Comparison of ENCODE assay signal across 1 cellular context in genomic region chr13:29581666-29582065, GRCh38.
TF ChIP-seq lines count a peak whose summit lies in the region.

No MANE protein-coding gene starts in this region.

TF ChIP-seq in HEK293, 187 proteins besides CTCF, POLR2A, EP300 and RAD21 (continued from another document):
- TF ChIP-seq, protein P1, sequence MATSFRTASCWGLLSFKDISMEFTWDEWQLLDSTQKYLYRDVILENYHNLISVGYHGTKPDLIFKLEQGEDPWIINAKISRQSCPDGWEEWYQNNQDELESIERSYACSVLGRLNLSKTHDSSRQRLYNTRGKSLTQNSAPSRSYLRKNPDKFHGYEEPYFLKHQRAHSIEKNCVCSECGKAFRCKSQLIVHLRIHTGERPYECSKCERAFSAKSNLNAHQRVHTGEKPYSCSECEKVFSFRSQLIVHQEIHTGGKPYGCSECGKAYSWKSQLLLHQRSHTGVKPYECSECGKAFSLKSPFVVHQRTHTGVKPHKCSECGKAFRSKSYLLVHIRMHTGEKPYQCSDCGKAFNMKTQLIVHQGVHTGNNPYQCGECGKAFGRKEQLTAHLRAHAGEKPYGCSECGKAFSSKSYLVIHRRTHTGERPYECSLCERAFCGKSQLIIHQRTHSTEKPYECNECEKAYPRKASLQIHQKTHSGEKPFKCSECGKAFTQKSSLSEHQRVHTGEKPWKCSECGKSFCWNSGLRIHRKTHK (tag by site-specific recombination; IDR thresholded peaks at IDR 0.05), result no peak
- TF ChIP-seq ZNF155 (tag by site-specific recombination; IDR thresholded peaks at IDR 0.05), result no peak
- TF ChIP-seq ZNF510 (tag by site-specific recombination; IDR thresholded peaks at IDR 0.05; ENCODE audit: insufficient replicate concordance), result no peak
- no peak for TF ChIP-seq ZBTB21 (tag by site-specific recombination; IDR thresholded peaks at IDR 0.05)
